ENCODE assay signal across 25 cellular contexts in the genomic region with DNA sequence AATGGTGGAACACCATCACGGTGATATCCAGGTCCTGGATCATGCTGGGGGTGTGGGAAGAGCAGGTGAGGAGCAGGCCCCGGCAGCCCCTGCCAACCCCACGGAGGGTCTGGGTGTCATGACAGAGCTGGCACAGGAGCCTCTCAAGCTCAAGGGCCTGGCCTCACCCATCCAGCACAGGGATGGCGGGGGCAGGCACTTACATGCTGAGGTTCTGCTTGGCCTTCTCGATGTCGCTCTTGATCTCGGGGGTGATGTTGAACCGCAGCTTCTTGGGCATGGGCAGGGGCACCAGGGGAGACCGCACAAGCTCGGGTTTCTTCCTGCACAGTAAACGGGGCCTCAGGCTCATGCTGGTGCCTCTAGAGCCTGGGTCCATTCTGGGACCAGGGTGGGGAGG.
"Had no signal": no experiment of that assay in that cellular context is flagged by ENCODE, and none has a peak within 500 bp of the region (broad histone marks: within the 10 kb centered on the region; RNA-seq: fewer than 3 reads in every experiment).

No MANE protein-coding gene starts in this region.

- H3K27ac ChIP-seq: coronary artery, dorsolateral prefrontal cortex, esophagus muscularis mucosa, foreskin keratinocyte, gastroesophageal sphincter, heart right ventricle, left lung, lower lobe of right lung had no signal

- H3K9me3 ChIP-seq: esophagus muscularis mucosa, gastroesophageal sphincter, heart right ventricle, left lung, lower lobe of right lung, mucosa of descending colon had no signal

- DNase-seq: dermis blood vessel endothelial cell; dorsolateral prefrontal cortex; effector CD4-positive, alpha-beta T cell; effector memory CD4-positive, alpha-beta T cell; foreskin keratinocyte; glutamatergic neuron; head of caudate nucleus; heart right ventricle; hippocampal formation; left cardiac atrium; left lung; left ventricle myocardium superior; lower lobe of right lung; mesenchymal stem cell; naive B cell had no signal

- H3K27me3 ChIP-seq: dorsolateral prefrontal cortex, esophagus muscularis mucosa, foreskin keratinocyte, gastroesophageal sphincter, heart right ventricle, left lung had no signal

- H3K36me3 Mint-ChIP-seq: naive B cell had no signal

- ATAC-seq: foreskin keratinocyte, gastroesophageal sphincter, heart right ventricle, left cardiac atrium, left lung, left ventricle myocardium superior, lower lobe of right lung, mucosa of descending colon had no signal

- H3K4me3 Mint-ChIP-seq: mesothelial cell of epicardium had no signal

- H3K4me1 Mint-ChIP-seq: naive B cell had no signal

- H3K27me3 Mint-ChIP-seq: naive B cell had no signal

- H3K4me3 ChIP-seq: coronary artery, dorsolateral prefrontal cortex, esophagus muscularis mucosa, gastroesophageal sphincter, heart right ventricle, left lung, lower lobe of right lung, mucosa of descending colon had no signal

- FAIRE-seq: colon, endothelial cell of umbilical vein, frontal cortex, islet of Langerhans, keratinocyte had no signal

- H3K9me3 Mint-ChIP-seq: mesothelial cell of epicardium, naive B cell had no signal

- H3K4me1 ChIP-seq: foreskin keratinocyte, gastroesophageal sphincter, left lung, lower lobe of right lung had no signal
